Comparison of ENCODE assay signal across 17 cellular contexts in genomic region chr16:8168016-8168415, GRCh38.
A peak's percentile ranks its signal among the peaks of the same experiment; 100 is the strongest.
DNase-seq lines count a peak whose midpoint lies in the region; TF ChIP-seq lines count a peak whose summit lies in the region.
"Had no signal": no experiment of that assay in that cellular context is flagged by ENCODE, and none has a peak within 500 bp of the region (broad histone marks: within the 10 kb centered on the region; RNA-seq: fewer than 3 reads in every experiment).

No MANE protein-coding gene starts in this region.

- H3K4me3 ChIP-seq in foreskin fibroblast (ENCODE audit: low read depth in 1 of 2, low read length in 2 of 2) = no peak overlapping the region
- H3K4me3 ChIP-seq: GM23338 had no signal

- intact Hi-C loops in dendritic cell treated with granulocyte-macrophage colony-stimulating factor and Interleukin-4, amounts not matched to agents 40 ng/mL and 50 ng/mL, for 4 days (cut with micrococcal nuclease) = no loop called here

- no peaks in the 10 kb centered on the region for H3K36me3 Mint-ChIP-seq in dendritic cell treated with granulocyte-macrophage colony-stimulating factor and Interleukin-4, amounts not matched to agents 40 ng/mL and 50 ng/mL, for 4 days (ENCODE audit: low read depth)
- H3K36me3 Mint-ChIP-seq: CD8-positive, alpha-beta T cell had no signal

- peak overlapping the region; percentile 16 for H3K27ac Mint-ChIP-seq in dendritic cell treated with granulocyte-macrophage colony-stimulating factor and Interleukin-4, amounts not matched to agents 40 ng/mL and 50 ng/mL, for 4 days
- H3K27ac Mint-ChIP-seq: B cell; CD8-positive, alpha-beta T cell; GM23338; H9 had no signal

- DNase-seq in Ammon's horn (ENCODE audit: low spot score) (peak; percentile 7), MV-4-11 (lab: John Stamatoyannopoulos, UW) (peak; percentile 17), putamen (ENCODE audit: low spot score) (peak; percentile 65), C1 segment of cervical spinal cord (lab: John Stamatoyannopoulos, UW) (no peak), epidermal melanocyte (ENCODE audit: insufficient read length, low spot score) (no peak), foreskin fibroblast (no peak)
- DNase-seq: ACHN; CD8-positive, alpha-beta T cell; COR-L47; DMS153; DMS79 treated with DMSO at 0.1 percent for 48 hours; EL; H9; IMR-90 had no signal

- no peak overlapping the region for H3K4me3 Mint-ChIP-seq in dendritic cell treated with granulocyte-macrophage colony-stimulating factor and Interleukin-4, amounts not matched to agents 40 ng/mL and 50 ng/mL, for 4 days
- H3K4me3 Mint-ChIP-seq: B cell; CD8-positive, alpha-beta T cell; GM23338; H9 had no signal

- H3K4me1 Mint-ChIP-seq in dendritic cell treated with granulocyte-macrophage colony-stimulating factor and Interleukin-4, amounts not matched to agents 40 ng/mL and 50 ng/mL, for 4 days (ENCODE audit: low read depth) = peaks cover 6% of the 10 kb centered on the region
- H3K4me1 Mint-ChIP-seq: B cell had no signal

- H3K9me3 Mint-ChIP-seq in dendritic cell treated with granulocyte-macrophage colony-stimulating factor and Interleukin-4, amounts not matched to agents 40 ng/mL and 50 ng/mL, for 4 days = no peaks in the 10 kb centered on the region
- H3K9me3 Mint-ChIP-seq: H9 had no signal

- H3K27me3 Mint-ChIP-seq in dendritic cell treated with granulocyte-macrophage colony-stimulating factor and Interleukin-4, amounts not matched to agents 40 ng/mL and 50 ng/mL, for 4 days = peaks cover 7% of the 10 kb centered on the region
- H3K27me3 Mint-ChIP-seq: B cell had no signal

- TF ChIP-seq CTCF in foreskin fibroblast (IDR thresholded peaks at IDR 0.05; ENCODE audit: low read depth, low read length) = no peak

Comparison
In these comparisons a context has a peak if more than half of its experiments do, and no peak if none do; other contexts are left out.
1. DNase-seq: peak in Ammon's horn (single experiment), MV-4-11 (single experiment) and putamen (single experiment); none in C1 segment of cervical spinal cord (0 of 14), epidermal melanocyte (single experiment) and foreskin fibroblast (0 of 2).